Comparison of ENCODE assay signal across 8 cellular contexts in genomic region chr2:30239308-30240161, GRCh38. TPM values are rescaled to one million over a fixed set of nuclear protein-coding genes. Genes with fewer than 3 reads are reported as not detected.
A peak's percentile ranks its signal among the peaks of the same experiment; 100 is the strongest.
DNase-seq lines count a peak whose midpoint lies in the region; ATAC-seq, FAIRE-seq and TF ChIP-seq lines count a peak whose summit lies in the region.

No MANE protein-coding gene starts in this region.

- H3K4me3 ChIP-seq in iPS DF 6.9 (ENCODE audit: low read length) (no peak overlapping the region), small intestine (ENCODE audit: low read depth in 1 of 2, low read length in 2 of 2) (no peak overlapping the region)

- ATAC-seq in GM18505 (IDR thresholded peaks at IDR 0.05; ENCODE audit: unreplicated experiment), result no peak

- H3K9me3 ChIP-seq in iPS DF 6.9 (ENCODE audit: control insufficient read depth, insufficient read depth, low read length), result no peaks in the 10 kb centered on the region
- no peaks in the 10 kb centered on the region for H3K9me3 ChIP-seq in small intestine (ENCODE audit: control insufficient read depth, low read depth)

- TF ChIP-seq POLR2A in GM18505 (IDR thresholded peaks at IDR 0.05; ENCODE audit: borderline replicate concordance, extremely low read depth, insufficient read depth, insufficient read length), result no peak

- H3K27ac ChIP-seq in iPS DF 6.9 (ENCODE audit: low read length) (no peak overlapping the region), small intestine (ENCODE audit: low read depth in 1 of 2, low read length in 1 of 2) (peak overlapping the region in 1 of 2 donors; percentile 58)

- H3K27me3 ChIP-seq in iPS DF 6.9 (ENCODE audit: control insufficient read depth, insufficient read depth, low read length), result no peaks in the 10 kb centered on the region
- no peaks in the 10 kb centered on the region for H3K27me3 ChIP-seq in small intestine (ENCODE audit: control insufficient read depth in 2 of 2, insufficient read depth in 2 of 2, low read length in 2 of 2)

- H3K36me3 ChIP-seq in iPS DF 6.9 (ENCODE audit: control insufficient read depth, insufficient read depth, low read length) (no peaks in the 10 kb centered on the region), small intestine (ENCODE audit: control insufficient read depth in 2 of 2, insufficient read depth in 2 of 2, low read length in 2 of 2) (peaks cover 0 to 6% of the 10 kb centered on the region in 2 donors)

- DNase-seq in CD1c-positive myeloid dendritic cell (ENCODE audit: extremely low spot score), result peak; percentile 70
- peak; percentile 79 for DNase-seq in HEK293T (ENCODE audit: extremely low spot score)
- DNase-seq in T follicular helper cell (ENCODE audit: low read depth), result peak; percentile 70
- peak; percentile 69 for DNase-seq in astrocyte of the hippocampus (ENCODE audit: low read depth, low spot score)
- DNase-seq in iPS DF 6.9 (ENCODE audit: low read depth, low spot score), result peak; percentile 77
- peak; percentile 73 for DNase-seq in small intestine
- no peak for DNase-seq in NCI-H446 treated with DMSO at 0.1 percent for 48 hours (lab: John Stamatoyannopoulos, UW)

- POLR2A ChIA-PET in HEK293T (lab: Yijun Ruan, JAX), result interaction anchor here (0.6 kb wide), 1 partner anchor 9 kb away, joined by 3 read pairs; no protein-coding TSS in a partner anchor

- FAIRE-seq in small intestine (lab: Jason Lieb, UNC), result no peak

- H3K4me1 ChIP-seq in iPS DF 6.9 (ENCODE audit: control insufficient read depth, insufficient read depth, low read length), result no peaks in the 10 kb centered on the region
- H3K4me1 ChIP-seq in small intestine (ENCODE audit: control insufficient read depth in 2 of 2, insufficient read depth in 1 of 2, low read depth in 1 of 2, low read length in 1 of 2), result peaks cover 0 to 3% of the 10 kb centered on the region in 2 donors

- WGBS in iPS DF 6.9 (ENCODE audit: insufficient coverage, insufficient read length), result no CpG with 5 or more reads among the region's 15 CpGs
- 57 to 69% (median 61%) methylated on average over 15 of the region's 15 CpGs for WGBS in small intestine, 3 donors

- CTCF ChIA-PET in HEK293T (lab: Yijun Ruan, JAX), result interaction anchor here (0.8 to 1.6 kb wide), 10 partner anchors 8 to 265 kb away, joined by 3 to 10 read pairs (median 4); no protein-coding TSS in a partner anchor

TF ChIP-seq in HEK293T, 16 proteins besides CTCF, POLR2A, EP300 and RAD21:
- TF ChIP-seq BHLHE40 (IDR thresholded peaks at IDR 0.05; ENCODE audit: borderline replicate concordance) (no peak), FOXM1 (IDR thresholded peaks at IDR 0.05; ENCODE audit: borderline replicate concordance) (no peak), PKNOX1 (IDR thresholded peaks at IDR 0.05) (no peak), CTBP1 (IDR thresholded peaks at IDR 0.05; ENCODE audit: borderline replicate concordance) (no peak), FOXA1 (IDR thresholded peaks at IDR 0.05) (no peak), ARNT (IDR thresholded peaks at IDR 0.05) (no peak), LEF1 (IDR thresholded peaks at IDR 0.05; ENCODE audit: borderline replicate concordance) (no peak), SUZ12 (IDR thresholded peaks at IDR 0.05) (no peak), NFRKB (IDR thresholded peaks at IDR 0.05) (no peak), L3MBTL2 (conservative IDR thresholded peaks at IDR 0.05) (no peak), TARDBP (IDR thresholded peaks at IDR 0.05) (no peak), SP1 (IDR thresholded peaks at IDR 0.05) (no peak), ZNF384 (IDR thresholded peaks at IDR 0.05) (no peak), FOXK2 (IDR thresholded peaks at IDR 0.05) (no peak), ELF4 (IDR thresholded peaks at IDR 0.05) (no peak), HDGF (IDR thresholded peaks at IDR 0.05; ENCODE audit: borderline replicate concordance) (no peak)
TF ChIP-seq in HEK293T: peak in this region for 0.

RNA-seq across cellular contexts. Expression of gene LBH, which starts 8.2 kb away (rescaled TPM):
- 10 to 100 TPM in 2 of 3 donors, 1 to 10 TPM in 1; 3.8 to 17.6 (median 12.2) TPM for polyA plus RNA-seq in small intestine
